ENCODE assay signal across 8 cellular contexts in the genomic region with DNA sequence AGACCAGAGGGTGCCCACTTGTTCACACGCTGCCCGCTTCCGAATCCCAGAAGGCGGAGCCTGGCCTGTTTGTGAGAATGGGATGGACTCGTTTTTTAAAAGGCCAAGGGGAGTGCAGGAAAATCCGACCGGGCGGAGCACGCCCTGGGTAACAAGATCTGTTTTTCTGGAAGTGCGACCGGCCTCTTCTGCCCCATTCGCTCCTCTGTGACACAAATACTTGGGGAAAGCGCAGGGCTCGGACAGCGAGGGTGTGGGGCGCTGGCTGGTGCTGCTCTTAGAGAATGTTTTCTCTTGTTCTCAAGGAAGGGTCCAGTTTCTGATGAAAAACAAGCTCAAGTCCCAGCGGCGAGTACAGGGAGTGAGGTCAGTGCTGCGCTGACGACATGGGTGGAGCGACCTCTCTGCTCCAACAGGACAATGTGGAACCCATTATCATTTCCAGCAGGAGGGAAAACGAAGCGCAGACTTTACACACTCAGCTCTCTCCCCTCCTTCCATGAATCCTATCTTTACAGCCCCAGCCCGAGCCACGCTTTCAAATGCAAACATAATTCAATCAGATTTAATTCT. TPM values are rescaled to one million over a fixed set of nuclear protein-coding genes. Genes with fewer than 3 reads are reported as not detected.
A peak's percentile ranks its signal among the peaks of the same experiment; 100 is the strongest.
DNase-seq lines count a peak whose midpoint lies in the region; ATAC-seq and TF ChIP-seq lines count a peak whose summit lies in the region.

No MANE protein-coding gene starts in this region.

- no peaks in the 10 kb centered on the region for H3K27me3 ChIP-seq in HUES6 (ENCODE audit: control insufficient read depth, insufficient read depth, low read length)

- H3K4me1 Mint-ChIP-seq in stimulated activated naive CD8-positive, alpha-beta T cell treated with anti-CD3 and anti-CD28 coated beads, Interleukin-15, amount 100 ng/mL, for 72 hours, result peaks cover 12% of the 10 kb centered on the region

- ATAC-seq in stimulated activated naive CD8-positive, alpha-beta T cell treated with anti-CD3 and anti-CD28 coated beads, Interleukin-15, amount 100 ng/mL, for 72 hours, result no peak

- H3K9ac ChIP-seq in HUES6 (ENCODE audit: low read length), result peak overlapping the region; percentile 32

- H3K4me3 ChIP-seq in HUES6 (ENCODE audit: low read depth, low read length), result peak overlapping the region; percentile 57

- H3K27me3 Mint-ChIP-seq in stimulated activated naive CD8-positive, alpha-beta T cell treated with anti-CD3 and anti-CD28 coated beads, Interleukin-15, amount 100 ng/mL, for 72 hours, result peaks cover 47% of the 10 kb centered on the region

- H3K4me1 ChIP-seq in HUES6 (ENCODE audit: control insufficient read depth, insufficient read depth, low read length), result peaks cover 3% of the 10 kb centered on the region; the same call in 1 of the 2 replicates

- H3K9me3 Mint-ChIP-seq in stimulated activated naive CD8-positive, alpha-beta T cell treated with anti-CD3 and anti-CD28 coated beads, Interleukin-15, amount 100 ng/mL, for 72 hours, result no peaks in the 10 kb centered on the region

- peaks cover 7% of the 10 kb centered on the region; the same call in 1 of the 2 replicates for H3K36me3 ChIP-seq in HUES6 (ENCODE audit: control insufficient read depth, insufficient read depth, low read length)

- H3K27ac ChIP-seq in 22Rv1 (peak overlapping the region; percentile 32), HUES6 (ENCODE audit: low read depth, low read length) (no peak overlapping the region)

- peak overlapping the region; percentile 71 to 76 for H3K4me3 Mint-ChIP-seq in stimulated activated naive CD8-positive, alpha-beta T cell treated with anti-CD3 and anti-CD28 coated beads, Interleukin-15, amount 100 ng/mL, for 72 hours

- no peak for TF ChIP-seq CTCF in 22Rv1 (IDR thresholded peaks at IDR 0.05)

- H3K27ac Mint-ChIP-seq in stimulated activated naive CD8-positive, alpha-beta T cell treated with anti-CD3 and anti-CD28 coated beads, Interleukin-15, amount 100 ng/mL, for 72 hours, result no peak overlapping the region

- peak; percentile 63 for DNase-seq in cerebellum (ENCODE audit: low spot score)
- DNase-seq in left kidney (ENCODE audit: low read depth, low spot score), result peak; percentile 92
- no peak for DNase-seq in stimulated activated naive CD8-positive, alpha-beta T cell treated with anti-CD3 and anti-CD28 coated beads, Interleukin-15, amount 100 ng/mL, for 72 hours
- no peak for DNase-seq in NCI-H345 (lab: John Stamatoyannopoulos, UW)
- DNase-seq in NCI-H524 (lab: John Stamatoyannopoulos, UW), result no peak
- DNase-seq in cortex of kidney (lab: John Stamatoyannopoulos, UW), result no peak

- no peaks in the 10 kb centered on the region for H3K9me3 ChIP-seq in HUES6 (ENCODE audit: control insufficient read depth, insufficient read depth, low read depth, low read length)

RNA-seq across cellular contexts. Expression of a gene that starts 1.3 kb away (rescaled TPM):
- 8.4 TPM for total RNA-seq in cerebellum

RNA-seq across cellular contexts. Expression of a gene that starts 20.4 kb away (rescaled TPM):
- 3.9 TPM for total RNA-seq in cerebellum

Comparison
In these comparisons a context has a peak if more than half of its experiments do, and no peak if none do; other contexts are left out.
1. DNase-seq: peak in cerebellum (single experiment) and left kidney (single experiment); none in stimulated activated naive CD8-positive, alpha-beta T cell treated with anti-CD3 and anti-CD28 coated beads, Interleukin-15, amount 100 ng/mL, for 72 hours (0 of 2), NCI-H345 (single experiment), NCI-H524 (0 of 2) and cortex of kidney (single experiment).